In genomic region chr2:226684563-226684959, GRCh38 we compare ENCODE assay signal across 19 cellular contexts.
DNase-seq lines count a peak whose midpoint lies in the region; ATAC-seq and TF ChIP-seq lines count a peak whose summit lies in the region.
"Had no signal": no experiment of that assay in that cellular context is flagged by ENCODE, and none has a peak within 500 bp of the region (broad histone marks: within the 10 kb centered on the region; RNA-seq: fewer than 3 reads in every experiment).

No MANE protein-coding gene starts in this region.

- no TSS peak for BruUV-seq in HCT116 (replicated peaks; lab: Mats Ljungman, UMichigan)

- H3K79me2 ChIP-seq in HCT116 (ENCODE audit: insufficient read depth, low read length), result no peaks in the 10 kb centered on the region

- 34 to 43% (median 36%) methylated on average over 4 of the region's 4 CpGs for WGBS in psoas muscle, 3 donors
- 83% methylated on average over 4 of the region's 4 CpGs for WGBS in suprapubic skin

- TF ChIP-seq POLR2A in HCT116 (IDR thresholded peaks at IDR 0.05; ENCODE audit: borderline replicate concordance, extremely low read depth, insufficient read depth, insufficient read length) (no peak), suprapubic skin (IDR thresholded peaks at IDR 0.05) (no peak)

- CTCF ChIA-PET in HCT116 (lab: Charles Lee), result no interaction called here

- no peak for TF ChIP-seq CTCF in HCT116 (IDR thresholded peaks at IDR 0.05 in 2 of 3, conservative IDR thresholded peaks at IDR 0.05 in 1 of 3; ENCODE audit: borderline replicate concordance in 1 of 3, insufficient read depth in 1 of 3, low read depth in 2 of 3, low read length in 2 of 3)
- TF ChIP-seq CTCF in psoas muscle (IDR thresholded peaks at IDR 0.05), result no peak
- no peak for TF ChIP-seq CTCF in suprapubic skin (IDR thresholded peaks at IDR 0.05)

- TF ChIP-seq EP300 in suprapubic skin (IDR thresholded peaks at IDR 0.05), result no peak

- H3K36me3 ChIP-seq in HCT116 (ENCODE audit: control insufficient read depth in 1 of 2, insufficient read depth in 2 of 2, low read length in 2 of 2) (peaks cover 0 to 3% of the 10 kb centered on the region in 2 experiments; a peak in 1 of 4 replicates), SJCRH30 (no peaks in the 10 kb centered on the region), psoas muscle (ENCODE audit: insufficient read depth in 1 of 2, low read depth in 1 of 2) (no peaks in the 10 kb centered on the region), suprapubic skin (no peaks in the 10 kb centered on the region)
- H3K36me3 ChIP-seq: BLaER1 had no signal

- H3K4me3 ChIP-seq in HCT116 (replicated peaks in 1 of 2; ENCODE audit: low read depth in 1 of 2, low read length in 2 of 2) (no peak overlapping the region), SJCRH30 (no peak overlapping the region), psoas muscle (no peak overlapping the region), suprapubic skin (no peak overlapping the region)
- H3K4me3 ChIP-seq: BLaER1, GM23248 had no signal

- H3K4me2 ChIP-seq in HCT116 (ENCODE audit: low read length), result no peak overlapping the region
- H3K4me2 ChIP-seq: BLaER1 had no signal

- ATAC-seq in HCT116, result no peak
- peak; percentile 15 for ATAC-seq in left colon
- peak in 3 of 4 donors; percentile 39 to 56 (median 51) for ATAC-seq in psoas muscle
- ATAC-seq: CD8-positive, alpha-beta T cell had no signal

- no peaks in the 10 kb centered on the region for H3K9me3 ChIP-seq in HCT116 (ENCODE audit: control insufficient read depth in 1 of 2, insufficient read depth in 1 of 2, low read depth in 1 of 2, low read length in 2 of 2)
- H3K9me3 ChIP-seq in SJCRH30 (replicated peaks), result no peaks in the 10 kb centered on the region; the same call in 1 of the 2 replicates
- peaks cover 3% of the 10 kb centered on the region for H3K9me3 ChIP-seq in psoas muscle
- H3K9me3 ChIP-seq in suprapubic skin, result no peaks in the 10 kb centered on the region
- H3K9me3 ChIP-seq: Caco-2 had no signal

- H3K4me1 ChIP-seq in HCT116 (ENCODE audit: control insufficient read depth in 1 of 2, insufficient read depth in 2 of 2, low read length in 2 of 2), result peaks cover 27 to 31% of the 10 kb centered on the region in 2 experiments
- peaks cover 56% of the 10 kb centered on the region for H3K4me1 ChIP-seq in SJCRH30
- peaks cover 17% of the 10 kb centered on the region for H3K4me1 ChIP-seq in psoas muscle
- H3K4me1 ChIP-seq in suprapubic skin, result peaks cover 13% of the 10 kb centered on the region

- no peak for TF ChIP-seq RAD21 in HCT116 (IDR thresholded peaks at IDR 0.05; ENCODE audit: low read depth)

- intact Hi-C loops in HCT116 (cut with micrococcal nuclease), result no loop called here
- intact Hi-C loops in left colon (cut with DNase I, micrococcal nuclease), result no loop called here
- intact Hi-C loops in psoas muscle (cut with DNase I), result no loop called here

- H3K9me2 ChIP-seq in HCT116 (ENCODE audit: insufficient read depth), result no peaks in the 10 kb centered on the region

- no peak for DNase-seq in HCT116 (ENCODE audit: low read depth, low spot score)
- DNase-seq in SJCRH30, result peak; percentile 74 to 90
- DNase-seq in left colon, result no peak
- DNase-seq in psoas muscle, result no peak
- no peak for DNase-seq in KBM-7
- no peak for DNase-seq in activated CD4-positive, CD25-positive, alpha-beta regulatory T cell (lab: John Stamatoyannopoulos, UW)
- DNase-seq in suprapubic skin (ENCODE audit: low spot score in 2 of 2), result no peak
- no peak for DNase-seq in NCI-H1048 (lab: John Stamatoyannopoulos, UW)
- DNase-seq: Caco-2; CD4-positive, CD25-positive, alpha-beta regulatory T cell; CD8-positive, alpha-beta T cell; DMS153; DND-41; GM23248; H7; HCEC 1CT had no signal

- in situ Hi-C loops in KBM-7 (cut with MboI; ENCODE audit: low pct_unique_long_range_greater_than_20kb, low sequenced_read_pairs), result no loop called here

- H3K27ac ChIP-seq in HCT116 (ENCODE audit: low read depth, low read length), result peak overlapping the region; percentile 47; the same call in 1 of the 2 replicates
- peak overlapping the region; percentile 83 for H3K27ac ChIP-seq in SJCRH30
- H3K27ac ChIP-seq in psoas muscle, result peak overlapping the region; percentile 78
- no peak overlapping the region for H3K27ac ChIP-seq in suprapubic skin
- H3K27ac ChIP-seq: 22Rv1, BLaER1, C4-2B, GM23248 had no signal

- POLR2A ChIA-PET in HCT116 (lab: Charles Lee), result interaction anchor here (1.5 kb wide), 1 partner anchor 9 kb away, joined by 5 read pairs; no protein-coding TSS in a partner anchor

- H3K27me3 ChIP-seq in HCT116 (ENCODE audit: insufficient read depth, low read length), result no peaks in the 10 kb centered on the region
- H3K27me3 ChIP-seq in SJCRH30, result no peaks in the 10 kb centered on the region
- no peaks in the 10 kb centered on the region for H3K27me3 ChIP-seq in psoas muscle (ENCODE audit: insufficient read depth in 3 of 3, low read length in 2 of 3)
- H3K27me3 ChIP-seq in suprapubic skin, result no peaks in the 10 kb centered on the region
- H3K27me3 ChIP-seq: BLaER1 had no signal

- H4K20me1 ChIP-seq in HCT116 (ENCODE audit: insufficient read depth), result no peaks in the 10 kb centered on the region
- H4K20me1 ChIP-seq: BLaER1 had no signal

- no peak overlapping the region for H2AFZ ChIP-seq in HCT116 (ENCODE audit: low read depth, low read length, poor library complexity, severe bottlenecking)

- RAD21 ChIA-PET in HCT116 (lab: Charles Lee; ENCODE audit: low non-redundant PET in 1 of 2, low total read pairs in 2 of 2, uncharacterized antibody in 2 of 2, unreplicated experiment in 2 of 2), result no interaction called here

- no peak overlapping the region for H3K9ac ChIP-seq in HCT116 (ENCODE audit: low read length)
- H3K9ac ChIP-seq: BLaER1, GM23248 had no signal

TF ChIP-seq in HCT116, 20 proteins besides CTCF, POLR2A, EP300 and RAD21:
- TF ChIP-seq, protein P1, sequence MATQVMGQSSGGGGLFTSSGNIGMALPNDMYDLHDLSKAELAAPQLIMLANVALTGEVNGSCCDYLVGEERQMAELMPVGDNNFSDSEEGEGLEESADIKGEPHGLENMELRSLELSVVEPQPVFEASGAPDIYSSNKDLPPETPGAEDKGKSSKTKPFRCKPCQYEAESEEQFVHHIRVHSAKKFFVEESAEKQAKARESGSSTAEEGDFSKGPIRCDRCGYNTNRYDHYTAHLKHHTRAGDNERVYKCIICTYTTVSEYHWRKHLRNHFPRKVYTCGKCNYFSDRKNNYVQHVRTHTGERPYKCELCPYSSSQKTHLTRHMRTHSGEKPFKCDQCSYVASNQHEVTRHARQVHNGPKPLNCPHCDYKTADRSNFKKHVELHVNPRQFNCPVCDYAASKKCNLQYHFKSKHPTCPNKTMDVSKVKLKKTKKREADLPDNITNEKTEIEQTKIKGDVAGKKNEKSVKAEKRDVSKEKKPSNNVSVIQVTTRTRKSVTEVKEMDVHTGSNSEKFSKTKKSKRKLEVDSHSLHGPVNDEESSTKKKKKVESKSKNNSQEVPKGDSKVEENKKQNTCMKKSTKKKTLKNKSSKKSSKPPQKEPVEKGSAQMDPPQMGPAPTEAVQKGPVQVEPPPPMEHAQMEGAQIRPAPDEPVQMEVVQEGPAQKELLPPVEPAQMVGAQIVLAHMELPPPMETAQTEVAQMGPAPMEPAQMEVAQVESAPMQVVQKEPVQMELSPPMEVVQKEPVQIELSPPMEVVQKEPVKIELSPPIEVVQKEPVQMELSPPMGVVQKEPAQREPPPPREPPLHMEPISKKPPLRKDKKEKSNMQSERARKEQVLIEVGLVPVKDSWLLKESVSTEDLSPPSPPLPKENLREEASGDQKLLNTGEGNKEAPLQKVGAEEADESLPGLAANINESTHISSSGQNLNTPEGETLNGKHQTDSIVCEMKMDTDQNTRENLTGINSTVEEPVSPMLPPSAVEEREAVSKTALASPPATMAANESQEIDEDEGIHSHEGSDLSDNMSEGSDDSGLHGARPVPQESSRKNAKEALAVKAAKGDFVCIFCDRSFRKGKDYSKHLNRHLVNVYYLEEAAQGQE (IDR thresholded peaks at IDR 0.05; ENCODE audit: low read depth), result no peak
- TF ChIP-seq, protein P2, sequence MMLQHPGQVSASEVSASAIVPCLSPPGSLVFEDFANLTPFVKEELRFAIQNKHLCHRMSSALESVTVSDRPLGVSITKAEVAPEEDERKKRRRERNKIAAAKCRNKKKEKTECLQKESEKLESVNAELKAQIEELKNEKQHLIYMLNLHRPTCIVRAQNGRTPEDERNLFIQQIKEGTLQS (IDR thresholded peaks at IDR 0.05), result no peak
- TF ChIP-seq JUND (IDR thresholded peaks at IDR 0.05), result no peak

Comparison
In these comparisons a context has a peak if more than half of its experiments do, and no peak if none do; other contexts are left out.
1. DNase-seq: peak in SJCRH30 (2 of 2); none in HCT116 (single experiment), left colon (0 of 2), psoas muscle (0 of 2), KBM-7 (single experiment), activated CD4-positive, CD25-positive, alpha-beta regulatory T cell (0 of 4), suprapubic skin (0 of 2) and NCI-H1048 (single experiment).